19 cellular contexts compared by ENCODE assay signal in genomic region chr16:84111481-84111880, GRCh38. TPM values are rescaled to one million over a fixed set of nuclear protein-coding genes. Genes with fewer than 3 reads are reported as not detected.
A peak's percentile ranks its signal among the peaks of the same experiment; 100 is the strongest.
DNase-seq lines count a peak whose midpoint lies in the region; ATAC-seq, FAIRE-seq and TF ChIP-seq lines count a peak whose summit lies in the region.
"Had no signal": no experiment of that assay in that cellular context is flagged by ENCODE, and none has a peak within 500 bp of the region (broad histone marks: within the 10 kb centered on the region; RNA-seq: fewer than 3 reads in every experiment).

No MANE protein-coding gene starts in this region.

- H2AFZ ChIP-seq in MM.1S (ENCODE audit: low read length) = no peak overlapping the region
- H2AFZ ChIP-seq in GM12878 (ENCODE audit: control insufficient read depth, low read depth, low read length) = no peak overlapping the region

- H3K27ac ChIP-seq in MM.1S (ENCODE audit: low read length) (peak overlapping the region; percentile 100), GM12878 (ENCODE audit: control insufficient read depth, insufficient read depth) (no peak overlapping the region), kidney (ENCODE audit: low read depth in 2 of 2, low read length in 2 of 2) (no peak overlapping the region)

- WGBS in GM12878 (ENCODE audit: insufficient coverage, insufficient replicate concordance, low lambda C conversion rate, missing lambda C conversion rate) = 23% methylated on average over 3 of the region's 3 CpGs

- RAD21 ChIA-PET in GM12878 (lab: Charles Lee; ENCODE audit: unreplicated experiment) = no interaction called here

- H3K4me1 Mint-ChIP-seq in natural killer cell = peaks cover 39 to 41% of the 10 kb centered on the region in 2 donors
- peaks cover 31 to 33% of the 10 kb centered on the region in 2 donors for H3K4me1 Mint-ChIP-seq in natural killer cell treated with Interleukin-12 subunit alpha and Interleukin-12 subunit beta and Interleukin-15 and Interleukin-18, amount 100 ng/mL, for 72 hours (ENCODE audit: low read depth in 2 of 2)

- H3K79me2 ChIP-seq in MM.1S (ENCODE audit: low read length) (peaks cover 67% of the 10 kb centered on the region), GM12878 (ENCODE audit: control insufficient read depth, insufficient read depth, low read length) (peaks cover 60% of the 10 kb centered on the region)

- in situ Hi-C loops in GM12878 (cut with MboI) = no loop called here

- no peaks in the 10 kb centered on the region for H3K36me3 Mint-ChIP-seq in natural killer cell
- H3K36me3 Mint-ChIP-seq in natural killer cell treated with Interleukin-12 subunit alpha and Interleukin-12 subunit beta and Interleukin-15 and Interleukin-18, amount 100 ng/mL, for 72 hours = no peaks in the 10 kb centered on the region

- H3K27me3 Mint-ChIP-seq in natural killer cell (ENCODE audit: low read depth in 2 of 2) = no peaks in the 10 kb centered on the region
- H3K27me3 Mint-ChIP-seq in natural killer cell treated with Interleukin-12 subunit alpha and Interleukin-12 subunit beta and Interleukin-15 and Interleukin-18, amount 100 ng/mL, for 72 hours = no peaks in the 10 kb centered on the region

- H4K20me1 ChIP-seq in MM.1S (ENCODE audit: insufficient read depth, low read length) = no peaks in the 10 kb centered on the region
- 0 out of 2 replicates have a peak, but pooled peaks cover 4% of the 10 kb centered on the region for H4K20me1 ChIP-seq in GM12878 (ENCODE audit: control insufficient read depth, insufficient read depth)

- intact Hi-C loops in natural killer cell (cut with micrococcal nuclease) = no loop called here
- intact Hi-C loops in GM12878 (cut with micrococcal nuclease; ENCODE audit: unreplicated experiment) = no loop called here
- intact Hi-C loops in kidney (cut with DNase I) = no loop called here

- no peaks in the 10 kb centered on the region for H3K9me3 Mint-ChIP-seq in natural killer cell
- no peaks in the 10 kb centered on the region for H3K9me3 Mint-ChIP-seq in natural killer cell treated with Interleukin-12 subunit alpha and Interleukin-12 subunit beta and Interleukin-15 and Interleukin-18, amount 100 ng/mL, for 72 hours
- H3K9me3 Mint-ChIP-seq: CD8-positive, alpha-beta T cell had no signal

- H3K27ac Mint-ChIP-seq in natural killer cell = peak overlapping the region; percentile 27 to 57
- H3K27ac Mint-ChIP-seq in natural killer cell treated with Interleukin-12 subunit alpha and Interleukin-12 subunit beta and Interleukin-15 and Interleukin-18, amount 100 ng/mL, for 72 hours = no peak overlapping the region

- H3K27me3 ChIP-seq in MM.1S (replicated peaks; ENCODE audit: insufficient read depth, low read length) = no peaks in the 10 kb centered on the region
- H3K27me3 ChIP-seq in GM12878 (replicated peaks in 1 of 2; ENCODE audit: control insufficient read depth in 2 of 2, insufficient read depth in 2 of 2, low read length in 1 of 2) = no peaks in the 10 kb centered on the region
- H3K27me3 ChIP-seq: MG63 had no signal

- H3K9me3 ChIP-seq in MM.1S (replicated peaks; ENCODE audit: insufficient read depth, low read length) (no peaks in the 10 kb centered on the region), GM12878 (replicated peaks; ENCODE audit: control insufficient read depth, insufficient read depth, low read length) (no peaks in the 10 kb centered on the region), kidney (ENCODE audit: control insufficient read depth in 1 of 2, low read length in 2 of 2) (no peaks in the 10 kb centered on the region)
- H3K9me3 ChIP-seq: MG63 had no signal

- H3K9ac ChIP-seq in MM.1S (ENCODE audit: low read length) = peak overlapping the region; percentile 91
- no peak overlapping the region for H3K9ac ChIP-seq in GM12878 (ENCODE audit: control insufficient read depth, insufficient read depth, low read length)
- no peak overlapping the region for H3K9ac ChIP-seq in kidney (ENCODE audit: low read length in 2 of 2)

- no peak for TF ChIP-seq EP300 in GM12878 (IDR thresholded peaks at IDR 0.05; ENCODE audit: borderline replicate concordance in 1 of 2, control insufficient read depth in 1 of 2, low read depth in 2 of 2, low read length in 2 of 2)

- peaks cover 26% of the 10 kb centered on the region for H3F3A ChIP-seq in MM.1S (ENCODE audit: insufficient read depth, low read length)

- H3K4me1 ChIP-seq in MM.1S (ENCODE audit: low read length) (peaks cover 24% of the 10 kb centered on the region), GM12878 (ENCODE audit: control insufficient read depth, insufficient read depth, low read length) (peaks cover 20% of the 10 kb centered on the region), kidney (ENCODE audit: control insufficient read depth in 1 of 2, insufficient read depth in 1 of 2, low read depth in 1 of 2, low read length in 2 of 2) (peaks cover 5 to 8% of the 10 kb centered on the region in 2 donors)

- POLR2A ChIA-PET in GM12878 (lab: Charles Lee) = no interaction called here

- TF ChIP-seq CTCF in natural killer cell (IDR thresholded peaks at IDR 0.05) (no peak), MM.1S (IDR thresholded peaks at IDR 0.05; ENCODE audit: low read length) (no peak), GM12878 (IDR thresholded peaks at IDR 0.05 in 2 of 3, conservative IDR thresholded peaks at IDR 0.05 in 1 of 3; ENCODE audit: control insufficient read depth in 2 of 3, extremely low read depth in 1 of 3, insufficient read depth in 1 of 3, low read depth in 3 of 3, low read length in 3 of 3) (no peak), kidney (IDR thresholded peaks at IDR 0.05; ENCODE audit: borderline replicate concordance, extremely low read depth, insufficient read depth) (no peak)

- no TSS peak for BruUV-seq in GM12878 (replicated peaks; lab: Mats Ljungman, UMichigan)

- ATAC-seq in natural killer cell (no peak), GM12878 (peak; percentile 18; the same call in 2 of the 3 replicates), GM19035 (IDR thresholded peaks at IDR 0.05; ENCODE audit: unreplicated experiment) (no peak)
- ATAC-seq in natural killer cell treated with Interleukin-12 subunit alpha and Interleukin-12 subunit beta and Interleukin-15 and Interleukin-18, amount 100 ng/mL, for 72 hours = no peak
- ATAC-seq: CD8-positive, alpha-beta T cell had no signal

- H3K4me3 ChIP-seq in MM.1S (ENCODE audit: low read length) (no peak overlapping the region), GM12878 (peak overlapping the region; percentile 26; the same call in 1 of the 2 replicates), kidney (ENCODE audit: low read length in 2 of 2) (no peak overlapping the region)
- H3K4me3 ChIP-seq: MG63 had no signal

- SMC1A ChIA-PET in GM12878 (lab: Charles Lee; ENCODE audit: uncharacterized antibody, unreplicated experiment) = no interaction called here

- no peak for DNase-seq in natural killer cell
- DNase-seq in natural killer cell treated with Interleukin-12 subunit alpha and Interleukin-12 subunit beta and Interleukin-15 and Interleukin-18, amount 100 ng/mL, for 72 hours (ENCODE audit: low spot score) = no peak
- DNase-seq in MM.1S = peak; percentile 57
- no peak for DNase-seq in GM12878 (ENCODE audit: low read depth, low spot score)
- no peak for DNase-seq in NCI-H128 (lab: John Stamatoyannopoulos, UW; ENCODE audit: unreplicated experiment)
- no peak for DNase-seq in kidney
- DNase-seq: ACHN; CD8-positive, alpha-beta T cell; DND-41; GDM1; MG63; NCI-H1417 treated with DMSO at 0.1 percent for 48 hours; NCI-H2029 treated with DMSO at 0.1 percent for 48 hours; NCI-H510A; NCI-H82; SHP77 treated with DMSO at 0.1 percent for 48 hours had no signal

- peak overlapping the region; percentile 54; the same call in 1 of the 2 replicates for H3K4me2 ChIP-seq in MM.1S (ENCODE audit: low read depth, low read length)
- H3K4me2 ChIP-seq in GM12878 (ENCODE audit: control insufficient read depth, insufficient read depth) = 0 out of 2 replicates have a peak overlapping the region, but pooled peaks have one; percentile 45

- no peak for TF ChIP-seq POLR2A in GM12878 (IDR thresholded peaks at IDR 0.05; ENCODE audit: low read depth, low read length)

- no peaks in the 10 kb centered on the region for H3K36me3 ChIP-seq in MM.1S (replicated peaks; ENCODE audit: insufficient read depth, low read length)
- no peaks in the 10 kb centered on the region for H3K36me3 ChIP-seq in GM12878 (ENCODE audit: control insufficient read depth in 2 of 2, insufficient read depth in 2 of 2, low read length in 1 of 2)
- H3K36me3 ChIP-seq in kidney (ENCODE audit: control insufficient read depth in 1 of 2, insufficient read depth in 2 of 2, low read length in 2 of 2) = peaks cover 0 to 2% of the 10 kb centered on the region in 2 donors
- H3K36me3 ChIP-seq: MG63 had no signal

- no peak overlapping the region for H3K4me3 Mint-ChIP-seq in natural killer cell
- H3K4me3 Mint-ChIP-seq in natural killer cell treated with Interleukin-12 subunit alpha and Interleukin-12 subunit beta and Interleukin-15 and Interleukin-18, amount 100 ng/mL, for 72 hours = no peak overlapping the region
- H3K4me3 Mint-ChIP-seq: CD8-positive, alpha-beta T cell had no signal

- no peaks in the 10 kb centered on the region for H3K9me2 ChIP-seq in MM.1S (replicated peaks; ENCODE audit: insufficient read depth, low read length)

- no peak for TF ChIP-seq RAD21 in GM12878 (IDR thresholded peaks at IDR 0.05; ENCODE audit: insufficient read depth, low read depth, low read length)

- FAIRE-seq in GM12878 (lab: Jason Lieb, UNC) (peak; percentile 18), kidney (lab: Jason Lieb, UNC) (no peak)
- FAIRE-seq: H1, RCC 7860 had no signal

- CTCF ChIA-PET in GM12878 (lab: Yijun Ruan, JAX) = interaction anchor here (0.6 to 6.7 kb wide), 4 partner anchors 11 to 139 kb away, joined by 3 to 58 read pairs (median 3); partner anchors contain the start of gene TAF1C

RNA-seq across cellular contexts. Expression of gene MBTPS1, which starts 5.3 kb away (rescaled TPM):
- total RNA-seq in natural killer cell = 100 to 1,000 TPM in 2 of 3 donors, 10 to 100 TPM in 1; 85.2 to 124 (median 113) TPM
- total RNA-seq in natural killer cell treated with Interleukin-12 subunit alpha and Interleukin-12 subunit beta and Interleukin-15 and Interleukin-18, amount 100 ng/mL, for 72 hours = 10 to 100 TPM; 65.4 to 83.4 TPM
- total RNA-seq in GM12878 (2013; cell fraction: nucleolus; rRNA removed) = 193 and 215 TPM in 2 replicates
- 37.5 and 39.5 TPM in 2 replicates for total RNA-seq in GM12878 (2014; rRNA removed)
- 21.9 and 23.7 TPM in 2 replicates for total RNA-seq in GM12878 (2014; rRNA removed; fragmentation: Illumina TruSeq; extraction: Trizol)
- total RNA-seq in GM12878 (2021) = 28.1 and 37.5 TPM in 2 replicates
- 16.7 TPM for polyA plus RNA-seq in GM12878 (2011; ENCODE audit: low read depth)
- polyA plus RNA-seq in GM12878 (2011; rRNA removed) = 39.5 and 43.9 TPM in 2 replicates
- polyA plus RNA-seq in GM12878 (2011; cell fraction: cytosol; rRNA removed) = 31.3 and 41.1 TPM in 2 replicates
- polyA plus RNA-seq in GM12878 (2011; cell fraction: nucleus; rRNA removed) = 117 and 119 TPM in 2 replicates
- 27.7 and 30.7 TPM in 2 replicates for polyA plus RNA-seq in GM12878 (2012)
- polyA plus RNA-seq in GM12878 (2014; fragmentation: Illumina TruSeq; extraction: Trizol) = 24.9 and 28.7 TPM in 2 replicates
- polyA plus RNA-seq in GM12878 (2014; fragmentation: Nextera tagmentation; extraction: Ambion mirVana) = 1 to 10 TPM; 1.3 to 3.3 TPM
- polyA plus RNA-seq in GM12878 (2014; rRNA removed) = 33.8 and 34.6 TPM in 2 replicates
- polyA plus RNA-seq in GM12878 (2016; fragmentation: Nextera tagmentation; extraction: Ambion mirVana) = 10 to 100 TPM; 35.9 to 37.4 TPM
- polyA minus RNA-seq in GM12878 (2011; rRNA and poly(A)+ RNA removed) = 63.2 and 68.7 TPM in 2 replicates
- 17.4 and 20.7 TPM in 2 replicates for polyA minus RNA-seq in GM12878 (2011; cell fraction: cytosol; rRNA and poly(A)+ RNA removed)
- polyA minus RNA-seq in GM12878 (2011; cell fraction: nucleus; rRNA and poly(A)+ RNA removed) = 88.0 and 117 TPM in 2 replicates
- 91.7 TPM for total RNA-seq in kidney
- 45.5 TPM for polyA plus RNA-seq in kidney (ENCODE audit: insufficient read depth, low read depth, low replicate concordance)

RNA-seq across cellular contexts. Expression of gene HSDL1, which starts 33.5 kb away (rescaled TPM):
- total RNA-seq in natural killer cell (10 to 100 TPM; 11.2 to 15.3 (median 13.5) TPM), GM12878 (2014; rRNA removed) (5.5 and 7.8 TPM in 2 replicates), GM12878 (2014; rRNA removed; fragmentation: Illumina TruSeq; extraction: Trizol) (5.5 and 5.6 TPM in 2 replicates), GM12878 (2021) (5.5 and 6.8 TPM in 2 replicates), kidney (13.3 TPM)
- 10 to 100 TPM in 1 of 2 donors, 1 to 10 TPM in 1; 7.3 to 21.0 TPM for total RNA-seq in natural killer cell treated with Interleukin-12 subunit alpha and Interleukin-12 subunit beta and Interleukin-15 and Interleukin-18, amount 100 ng/mL, for 72 hours
- total RNA-seq in GM12878 (2013; cell fraction: nucleolus; rRNA removed) = 15.6 and 18.8 TPM in 2 replicates
- 4.1 TPM for polyA plus RNA-seq in GM12878 (2011; ENCODE audit: low read depth)
- polyA plus RNA-seq in GM12878 (2011; rRNA removed) (13.4 and 17.4 TPM in 2 replicates), GM12878 (2014; fragmentation: Illumina TruSeq; extraction: Trizol) (7.0 and 10.6 TPM in 2 replicates), GM12878 (2014; fragmentation: Nextera tagmentation; extraction: Ambion mirVana) (1 to 10 TPM; 2.0 to 3.6 TPM), GM12878 (2014; rRNA removed) (5.6 and 7.5 TPM in 2 replicates), GM12878 (2016; fragmentation: Nextera tagmentation; extraction: Ambion mirVana) (1 to 10 TPM; 4.4 to 5.7 TPM), kidney (ENCODE audit: insufficient read depth, low read depth, low replicate concordance) (12.1 TPM)
- polyA plus RNA-seq in GM12878 (2011; cell fraction: cytosol; rRNA removed) = 5.6 and 8.1 TPM in 2 replicates
- 13.9 and 17.2 TPM in 2 replicates for polyA plus RNA-seq in GM12878 (2011; cell fraction: nucleus; rRNA removed)
- 6.3 and 7.9 TPM in 2 replicates for polyA plus RNA-seq in GM12878 (2012)
- polyA minus RNA-seq in GM12878 (2011; rRNA and poly(A)+ RNA removed) = 8.8 and 12.1 TPM in 2 replicates
- 2.8 and 3.0 TPM in 2 replicates for polyA minus RNA-seq in GM12878 (2011; cell fraction: cytosol; rRNA and poly(A)+ RNA removed)
- polyA minus RNA-seq in GM12878 (2011; cell fraction: nucleus; rRNA and poly(A)+ RNA removed) = 3.4 and 5.8 TPM in 2 replicates

RNA-seq across cellular contexts. Expression of gene DNAAF1, which starts 33.6 kb away (rescaled TPM):
- total RNA-seq in natural killer cell (1 to 10 TPM in 1 of 3 donors, under 1 TPM in 2; 0.43 to 2.9 (median 0.95) TPM), GM12878 (2014; rRNA removed) (not detected in 2 replicates), GM12878 (2014; rRNA removed; fragmentation: Illumina TruSeq; extraction: Trizol) (not detected in 2 replicates), GM12878 (2021) (not detected in 2 replicates), kidney (4.8 TPM)
- total RNA-seq in natural killer cell treated with Interleukin-12 subunit alpha and Interleukin-12 subunit beta and Interleukin-15 and Interleukin-18, amount 100 ng/mL, for 72 hours = not detected
- not detected in 2 replicates for total RNA-seq in GM12878 (2013; cell fraction: nucleolus; rRNA removed)
- polyA plus RNA-seq in GM12878 (2011; ENCODE audit: low read depth) = not detected
- polyA plus RNA-seq in GM12878 (2011; rRNA removed) (not detected in 2 replicates), GM12878 (2014; fragmentation: Illumina TruSeq; extraction: Trizol) (0.04 TPM in 1 of 2 replicates, not detected in the other), GM12878 (2014; fragmentation: Nextera tagmentation; extraction: Ambion mirVana) (under 1 TPM; 0.02 to 0.11 TPM), GM12878 (2014; rRNA removed) (not detected in 2 replicates), GM12878 (2016; fragmentation: Nextera tagmentation; extraction: Ambion mirVana) (under 1 TPM in 1 of 2 experiments, not detected in 1; 0.76 TPM), kidney (ENCODE audit: insufficient read depth, low read depth, low replicate concordance) (2.4 TPM)
- polyA plus RNA-seq in GM12878 (2011; cell fraction: cytosol; rRNA removed) = not detected in 2 replicates
- polyA plus RNA-seq in GM12878 (2011; cell fraction: nucleus; rRNA removed) = not detected in 2 replicates
- polyA plus RNA-seq in GM12878 (2012) = 0.30 and 1.2 TPM in 2 replicates
- polyA minus RNA-seq in GM12878 (2011; rRNA and poly(A)+ RNA removed) = not detected in 2 replicates
- not detected in 2 replicates for polyA minus RNA-seq in GM12878 (2011; cell fraction: cytosol; rRNA and poly(A)+ RNA removed)
- not detected in 2 replicates for polyA minus RNA-seq in GM12878 (2011; cell fraction: nucleus; rRNA and poly(A)+ RNA removed)
- total RNA-seq: CD8-positive, alpha-beta T cell had no signal

Comparison
In these comparisons a context has a peak if more than half of its experiments do, and no peak if none do; other contexts are left out.
1. H3K27ac Mint-ChIP-seq: peak in natural killer cell (2 of 2); none in natural killer cell treated with Interleukin-12 subunit alpha and Interleukin-12 subunit beta and Interleukin-15 and Interleukin-18, amount 100 ng/mL, for 72 hours (0 of 2).